8 cellular contexts compared by ENCODE assay signal in genomic region chr13:110593430-110594130, GRCh38. TPM values are rescaled to one million over a fixed set of nuclear protein-coding genes. Genes with fewer than 3 reads are reported as not detected.
DNase-seq lines count a peak whose midpoint lies in the region; ATAC-seq and TF ChIP-seq lines count a peak whose summit lies in the region.

No MANE protein-coding gene starts in this region.

- H3K9me2 ChIP-seq in GM23338 (ENCODE audit: insufficient read depth) = no peaks in the 10 kb centered on the region
- H3K9me2 ChIP-seq in Loucy (replicated peaks; ENCODE audit: low read depth, low read length) = no peaks in the 10 kb centered on the region
- H3K9me2 ChIP-seq in SU-DHL-6 (replicated peaks; ENCODE audit: insufficient read depth, low read length) = no peaks in the 10 kb centered on the region

- H3F3A ChIP-seq in GM23338 (replicated peaks; ENCODE audit: low read depth) = no peaks in the 10 kb centered on the region
- no peaks in the 10 kb centered on the region for H3F3A ChIP-seq in Loucy (ENCODE audit: low read depth)
- no peaks in the 10 kb centered on the region for H3F3A ChIP-seq in SU-DHL-6 (ENCODE audit: insufficient read depth)

- TF ChIP-seq CTCF in AG04449 (IDR thresholded peaks at IDR 0.05; ENCODE audit: insufficient read depth, low read length, missing control alignments) (peak; percentile 33), GM23338 (conservative IDR thresholded peaks at IDR 0.05; ENCODE audit: low read depth in 2 of 2) (peak; percentile 68 to 72), Loucy (conservative IDR thresholded peaks at IDR 0.05; ENCODE audit: low read length) (peak; percentile 77), SU-DHL-6 (IDR thresholded peaks at IDR 0.05; ENCODE audit: insufficient read depth, low read length, poor library complexity, severe bottlenecking) (peak; percentile 46), fibroblast of villous mesenchyme (IDR thresholded peaks at IDR 0.05; ENCODE audit: insufficient read depth, low read depth, low read length) (peak; percentile 64), ovary (IDR thresholded peaks at IDR 0.05) (peak; percentile 41 to 74 (median 73))

- CTCF ChIA-PET in AG04449 (lab: Yijun Ruan, JAX) = interaction anchor here (0.7 to 2.0 kb wide), 27 partner anchors 8 to 456 kb away, joined by 3 to 10 read pairs (median 4); partner anchors contain the start of gene NAXD

- no peaks in the 10 kb centered on the region for H3K9me3 Mint-ChIP-seq in GM23338

- H3K4me2 ChIP-seq in GM23338 (no peak overlapping the region), Loucy (ENCODE audit: low read depth, low read length, poor library complexity, severe bottlenecking) (no peak overlapping the region), SU-DHL-6 (ENCODE audit: low read depth, low read length, poor library complexity, severe bottlenecking) (no peak overlapping the region)

- no peaks in the 10 kb centered on the region for H3K79me2 ChIP-seq in GM23338 (replicated peaks; ENCODE audit: insufficient read depth)
- no peaks in the 10 kb centered on the region for H3K79me2 ChIP-seq in Loucy (ENCODE audit: insufficient read depth, low read length)
- no peaks in the 10 kb centered on the region for H3K79me2 ChIP-seq in SU-DHL-6 (ENCODE audit: insufficient read depth, low read length)

- H3K27me3 ChIP-seq in GM23338 (ENCODE audit: insufficient read depth) (no peaks in the 10 kb centered on the region), Loucy (ENCODE audit: insufficient read depth, low read length, poor library complexity, severe bottlenecking) (no peaks in the 10 kb centered on the region), SU-DHL-6 (ENCODE audit: low read length) (no peaks in the 10 kb centered on the region), ovary (no peaks in the 10 kb centered on the region)

- TF ChIP-seq POLR2A in ovary (IDR thresholded peaks at IDR 0.05) = no peak

- H3K27ac Mint-ChIP-seq in GM23338 = no peak overlapping the region

- peaks cover 8% of the 10 kb centered on the region; the same call in 2 of the 3 replicates for H3K4me1 Mint-ChIP-seq in GM23338

- H3K36me3 Mint-ChIP-seq in GM23338 (ENCODE audit: low read depth) = no peaks in the 10 kb centered on the region

- H3K9ac ChIP-seq in Loucy (ENCODE audit: low read depth, low read length, poor library complexity, severe bottlenecking) = no peak overlapping the region
- no peak overlapping the region for H3K9ac ChIP-seq in SU-DHL-6 (ENCODE audit: low read length)

- TF ChIP-seq EP300 in ovary (IDR thresholded peaks at IDR 0.05) = no peak

- H3K36me3 ChIP-seq in GM23338 (ENCODE audit: insufficient read depth) (no peaks in the 10 kb centered on the region), Loucy (ENCODE audit: insufficient read depth, low read length) (no peaks in the 10 kb centered on the region), SU-DHL-6 (ENCODE audit: low read length) (no peaks in the 10 kb centered on the region), ovary (no peaks in the 10 kb centered on the region)

- intact Hi-C loops in ovary (cut with DNase I) = loop anchor here in 3 of 4 donors (5.0 to 10.0 kb wide), 5 partner anchors 139 to 451 kb away; no protein-coding TSS in a partner anchor

- H2AFZ ChIP-seq in GM23338 (no peak overlapping the region), Loucy (ENCODE audit: low read length) (no peak overlapping the region), SU-DHL-6 (ENCODE audit: low read depth, low read length, severe bottlenecking) (no peak overlapping the region)

- no peak overlapping the region for H3K4me3 ChIP-seq in AG04449 (ENCODE audit: low read depth, low read length)
- no peak overlapping the region for H3K4me3 ChIP-seq in GM23338
- no peak overlapping the region for H3K4me3 ChIP-seq in Loucy (ENCODE audit: low read length, poor library complexity, severe bottlenecking)
- no peak overlapping the region for H3K4me3 ChIP-seq in SU-DHL-6 (ENCODE audit: insufficient read depth, low read length, poor library complexity, severe bottlenecking)
- no peak overlapping the region for H3K4me3 ChIP-seq in fibroblast of villous mesenchyme (ENCODE audit: low read depth, low read length)
- no peak overlapping the region for H3K4me3 ChIP-seq in ovary

- H3K27ac ChIP-seq in GM23338 (ENCODE audit: low read depth) (no peak overlapping the region), SU-DHL-6 (ENCODE audit: low read depth, low read length) (no peak overlapping the region), ovary (no peak overlapping the region)

- 41 to 42% (median 41%) methylated on average over 6 of the region's 6 CpGs for WGBS in ovary, 3 donors

- H3K27me3 Mint-ChIP-seq in GM23338 (ENCODE audit: insufficient read depth, low read depth, poor library complexity) = peaks cover 4% of the 10 kb centered on the region

- no peaks in the 10 kb centered on the region for H3K9me3 ChIP-seq in Loucy (ENCODE audit: insufficient read depth, low read depth, low read length)
- no peaks in the 10 kb centered on the region for H3K9me3 ChIP-seq in SU-DHL-6 (ENCODE audit: insufficient read depth, low read length)
- H3K9me3 ChIP-seq in ovary = no peaks in the 10 kb centered on the region

- ATAC-seq in GM23338 = peak; percentile 84
- no peak for ATAC-seq in HG02678 (IDR thresholded peaks at IDR 0.05; ENCODE audit: unreplicated experiment)

- H3K4me1 ChIP-seq in GM23338 (ENCODE audit: insufficient read depth) = no peaks in the 10 kb centered on the region
- H3K4me1 ChIP-seq in Loucy (ENCODE audit: insufficient read depth, low read length, poor library complexity, severe bottlenecking) = no peaks in the 10 kb centered on the region
- no peaks in the 10 kb centered on the region for H3K4me1 ChIP-seq in ovary (ENCODE audit: insufficient read depth)

- POLR2A ChIA-PET in AG04449 (lab: Yijun Ruan, JAX) = interaction anchor here (0.6 to 1.0 kb wide), 2 partner anchors 21 to 122 kb away, joined by 3 read pairs; no protein-coding TSS in a partner anchor

- no peak for DNase-seq in AG04449 (ENCODE audit: low read depth, low spot score)
- DNase-seq in GM03348 (ENCODE audit: low spot score) = peak; percentile 75
- peak; percentile 76 for DNase-seq in GM23338 (ENCODE audit: low spot score)
- DNase-seq in fibroblast of villous mesenchyme (ENCODE audit: low read depth) = peak; percentile 78
- no peak for DNase-seq in ovary

- H4K20me1 ChIP-seq in GM23338 (replicated peaks; ENCODE audit: insufficient read depth) = no peaks in the 10 kb centered on the region
- no peaks in the 10 kb centered on the region for H4K20me1 ChIP-seq in Loucy (ENCODE audit: insufficient read depth, low read length, poor library complexity, severe bottlenecking)
- no peaks in the 10 kb centered on the region for H4K20me1 ChIP-seq in SU-DHL-6 (ENCODE audit: low read depth, low read length)

- no peak overlapping the region for H3K4me3 Mint-ChIP-seq in GM23338

TF ChIP-seq in GM23338, 12 proteins besides CTCF, POLR2A, EP300 and RAD21 (continues in another document):
- TF ChIP-seq STAT1 (IDR thresholded peaks at IDR 0.05; ENCODE audit: unreplicated experiment) (no peak), JUNB (IDR thresholded peaks at IDR 0.05; ENCODE audit: unreplicated experiment) (no peak), POLR2AphosphoS5 (IDR thresholded peaks at IDR 0.05; ENCODE audit: low read depth) (no peak), REST (IDR thresholded peaks at IDR 0.05; ENCODE audit: unreplicated experiment) (no peak)

RNA-seq across cellular contexts. Expression of gene NAXD, which starts 21.8 kb away (rescaled TPM):
- 16.1 and 18.5 TPM in 2 replicates for total RNA-seq in GM23338 (2014; rRNA removed; shearing (Covaris generic))
- 15.3 and 16.9 TPM in 2 replicates for polyA plus RNA-seq in GM23338 (2016; fragmentation: Nextera tagmentation; extraction: Ambion mirVana)
- total RNA-seq in fibroblast of villous mesenchyme = 13.5 and 16.8 TPM in 2 replicates
- 10 to 100 TPM; 38.1 to 67.1 (median 56.9) TPM for total RNA-seq in ovary
- 10 to 100 TPM; 28.4 to 48.5 TPM for polyA plus RNA-seq in ovary

RNA-seq across cellular contexts. Expression of gene RAB20, which starts 32.1 kb away (rescaled TPM):
- 26.6 and 32.1 TPM in 2 replicates for total RNA-seq in GM23338 (2014; rRNA removed; shearing (Covaris generic))
- 11.8 and 12.3 TPM in 2 replicates for polyA plus RNA-seq in GM23338 (2016; fragmentation: Nextera tagmentation; extraction: Ambion mirVana)
- total RNA-seq in fibroblast of villous mesenchyme = 4.2 and 4.7 TPM in 2 replicates
- 10 to 100 TPM; 14.5 to 32.6 (median 25.8) TPM for total RNA-seq in ovary
- polyA plus RNA-seq in ovary = 10 to 100 TPM; 18.4 to 20.7 TPM

Comparison
In these comparisons a context has a peak if more than half of its experiments do, and no peak if none do; other contexts are left out.
1. DNase-seq: peak in GM03348 (single experiment), GM23338 (single experiment) and fibroblast of villous mesenchyme (single experiment); none in AG04449 (single experiment) and ovary (0 of 5).
2. Peak in every context shown above with its lines, with median percentiles within 50 percentile points of each other: CTCF ChIP-seq.